In the genomic region with DNA sequence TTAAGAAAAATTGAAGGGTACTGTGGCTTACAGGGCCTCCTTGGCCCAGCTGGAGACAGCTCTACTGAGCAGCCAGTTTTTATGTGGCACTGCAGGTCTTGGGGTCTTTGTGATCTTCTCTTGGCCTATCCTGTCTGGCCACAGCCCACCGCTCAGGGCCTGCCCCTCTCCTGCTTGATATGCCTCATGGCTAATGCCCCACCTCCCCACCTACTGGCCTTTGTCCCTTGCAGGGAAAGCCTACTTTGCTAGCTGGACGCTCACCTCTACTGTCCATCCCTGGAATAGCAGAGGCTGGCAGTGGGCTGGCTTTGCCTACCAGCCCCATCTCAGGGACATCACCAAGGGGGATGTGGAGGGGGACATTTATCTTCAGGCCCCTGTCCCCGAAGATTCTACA, we compare ENCODE assay signal across 1 cellular context.
TF ChIP-seq lines count a peak whose summit lies in the region.

No MANE protein-coding gene starts in this region.

TF ChIP-seq in H1, 55 proteins besides CTCF, POLR2A, EP300 and RAD21 (continued from another document):
- TF ChIP-seq GTF2F1 (IDR thresholded peaks at IDR 0.05; ENCODE audit: borderline replicate concordance, low read depth, low read length), result no peak
- TF ChIP-seq JUND (IDR thresholded peaks at IDR 0.05; ENCODE audit: low read length), result no peak
- no peak for TF ChIP-seq CHD7 (IDR thresholded peaks at IDR 0.05; ENCODE audit: insufficient replicate concordance, low read length)
- no peak for TF ChIP-seq TEAD4 (IDR thresholded peaks at IDR 0.05; ENCODE audit: low read depth, low read length)
- no peak for TF ChIP-seq SRF (IDR thresholded peaks at IDR 0.05; ENCODE audit: low read depth, low read length)
- TF ChIP-seq JUN (IDR thresholded peaks at IDR 0.05; ENCODE audit: low read depth, low read length), result no peak
- no peak for TF ChIP-seq KDM4A (IDR thresholded peaks at IDR 0.05; ENCODE audit: low read depth, low read length, severe bottlenecking)
- TF ChIP-seq BRCA1 (IDR thresholded peaks at IDR 0.05; ENCODE audit: low read depth, low read length), result no peak
- TF ChIP-seq RNF2 (IDR thresholded peaks at IDR 0.05; ENCODE audit: borderline replicate concordance, low read depth, low read length, missing control alignments, poor library complexity, severe bottlenecking), result no peak
- no peak for TF ChIP-seq CBX5 (IDR thresholded peaks at IDR 0.05; ENCODE audit: low read depth, low read length)
